Comparison of ENCODE assay signal across 1 cellular context in genomic region chr5:114308508-114308907, GRCh38.
A peak's percentile ranks its signal among the peaks of the same experiment; 100 is the strongest.
TF ChIP-seq lines count a peak whose summit lies in the region.

No MANE protein-coding gene starts in this region.

TF ChIP-seq in H1, 55 proteins besides CTCF, POLR2A, EP300 and RAD21:
- TF ChIP-seq CEBPB (IDR thresholded peaks at IDR 0.05; ENCODE audit: low read depth, low read length), result peak; percentile 90
- TF ChIP-seq CTBP2 (IDR thresholded peaks at IDR 0.05; ENCODE audit: borderline replicate concordance, insufficient read depth, insufficient read length, low read length), result no peak
